In genomic region chr16:67200491-67200890, GRCh38 we compare ENCODE assay signal across 1 cellular context.
TF ChIP-seq lines count a peak whose summit lies in the region.

No MANE protein-coding gene starts in this region.

TF ChIP-seq in GM23338, 12 proteins besides CTCF, POLR2A, EP300 and RAD21 (continued from another document):
- TF ChIP-seq JUNB (IDR thresholded peaks at IDR 0.05; ENCODE audit: unreplicated experiment) (no peak), EZH2phosphoT487 (IDR thresholded peaks at IDR 0.05; ENCODE audit: unreplicated experiment) (no peak), EZH2 (IDR thresholded peaks at IDR 0.05; ENCODE audit: low read depth, unreplicated experiment) (no peak), ZNF462 (CRISPR knock-in tag; IDR thresholded peaks at IDR 0.05) (no peak), ZNF114 (CRISPR knock-in tag; IDR thresholded peaks at IDR 0.05) (no peak)
TF ChIP-seq in GM23338: peak in this region for 0.
